8 cellular contexts compared by ENCODE assay signal in genomic region chr6:38702471-38703397, GRCh38. TPM values are rescaled to one million over a fixed set of nuclear protein-coding genes. Genes with fewer than 3 reads are reported as not detected.
DNase-seq lines count a peak whose midpoint lies in the region; ATAC-seq, FAIRE-seq and TF ChIP-seq lines count a peak whose summit lies in the region.

GLO1 (minus strand) TSS chr6:38703145; CDS start chr6:38703054, 91 bp downstream.

- peaks cover 10% of the 10 kb centered on the region for H3K4me1 Mint-ChIP-seq in WTC11

- no peak for FAIRE-seq in small intestine (lab: Jason Lieb, UNC)

- CTCF ChIA-PET in AG04450 (lab: Charles Lee) (interaction anchor here (0.6 to 0.7 kb wide), 2 partner anchors 104 to 125 kb away, joined by 4 read pairs; no protein-coding TSS in a partner anchor), WTC11 (lab: Charles Lee) (interaction anchor here (0.6 to 1.3 kb wide), 2 partner anchors 70 to 385 kb away, joined by 3 to 6 read pairs; no protein-coding TSS in a partner anchor)

- TF ChIP-seq CTCF in AG04450 (IDR thresholded peaks at IDR 0.05; ENCODE audit: low read depth, low read length) (no peak), WTC11 (IDR thresholded peaks at IDR 0.05) (no peak), cardiac fibroblast (IDR thresholded peaks at IDR 0.05; ENCODE audit: low read depth, low read length) (no peak)

- peak within 1 kb of the TSS; percentile 75 for H3K4me3 ChIP-seq in AG04450 (ENCODE audit: low read depth, low read length)
- peak within 1 kb of the TSS; percentile 67 to 76 for H3K4me3 ChIP-seq in cardiac fibroblast (replicated peaks in 1 of 2; ENCODE audit: low read depth in 2 of 2, low read length in 2 of 2)
- H3K4me3 ChIP-seq in small intestine (ENCODE audit: low read depth in 1 of 2, low read length in 2 of 2) = peak within 1 kb of the TSS; percentile 58 to 71

- peaks cover 27% of the 10 kb centered on the region for H3K9me3 Mint-ChIP-seq in WTC11

- peaks cover 3% of the 10 kb centered on the region for H3K27me3 ChIP-seq in AG04450 (ENCODE audit: control insufficient read depth, insufficient read depth, low read length)
- H3K27me3 ChIP-seq in small intestine (ENCODE audit: control insufficient read depth in 2 of 2, insufficient read depth in 2 of 2, low read length in 2 of 2) = no peaks in the 10 kb centered on the region

- H3K27ac ChIP-seq in AG04450 (ENCODE audit: low read depth, low read length) (peak within 1 kb of the TSS; percentile 81), small intestine (ENCODE audit: low read depth in 1 of 2, low read length in 1 of 2) (peak within 1 kb of the TSS; percentile 76 to 93)

- H3K36me3 ChIP-seq in small intestine (ENCODE audit: control insufficient read depth in 2 of 2, insufficient read depth in 2 of 2, low read length in 2 of 2) = no peaks in the 10 kb centered on the region

- DNase-seq in AG04450 (ENCODE audit: low read depth, low spot score) = peak; percentile 97
- peak; percentile 97 for DNase-seq in NCI-H226
- DNase-seq in WTC11 (ENCODE audit: low spot score) = peak; percentile 96
- DNase-seq in cardiac fibroblast (ENCODE audit: low read depth in 2 of 2) = peak; percentile 99
- DNase-seq in iPS-NIHi11 (ENCODE audit: low spot score) = peak; percentile 99
- DNase-seq in small intestine = peak; percentile 99

- H3K27me3 Mint-ChIP-seq in WTC11 (ENCODE audit: low read depth) = peaks cover 17% of the 10 kb centered on the region

- ATAC-seq in GM18909 (IDR thresholded peaks at IDR 0.05; ENCODE audit: poor library complexity, unreplicated experiment) (peak; percentile 100), HG03175 (IDR thresholded peaks at IDR 0.05; ENCODE audit: unreplicated experiment) (peak; percentile 100), WTC11 (peak; percentile 100)

- H3K36me3 Mint-ChIP-seq in WTC11 = peaks cover 40% of the 10 kb centered on the region

- 0 to 1% (median 0%) methylated on average over 56 of the region's 56 CpGs for whole genome bisulfite sequencing in small intestine, 3 donors

- POLR2A ChIA-PET in AG04450 (lab: Yijun Ruan, JAX) (interaction anchor here (0.6 to 1.0 kb wide), 2 partner anchors 9 to 16 kb away, joined by 3 to 8 read pairs; no protein-coding TSS in a partner anchor), WTC11 (lab: Charles Lee) (interaction anchor here (0.6 to 0.8 kb wide), 4 partner anchors 9 to 86 kb away, joined by 3 read pairs; no protein-coding TSS in a partner anchor)

- no peaks in the 10 kb centered on the region for H3K4me1 ChIP-seq in small intestine (ENCODE audit: control insufficient read depth in 2 of 2, insufficient read depth in 1 of 2, low read depth in 1 of 2, low read length in 1 of 2)

- H3K9me3 ChIP-seq in AG04450 (ENCODE audit: control insufficient read depth, insufficient read depth, low read length) (peaks cover 5% of the 10 kb centered on the region; the same call in 1 of the 2 replicates), small intestine (ENCODE audit: control insufficient read depth, low read depth) (no peaks in the 10 kb centered on the region)

- H3K4me3 Mint-ChIP-seq in WTC11 = peak within 1 kb of the TSS; percentile 93

- H3K27ac Mint-ChIP-seq in WTC11 = peak within 1 kb of the TSS; percentile 93

TF ChIP-seq in WTC11, 78 proteins besides CTCF, POLR2A, EP300 and RAD21 (continues in another document):
- TF ChIP-seq, protein P1, sequence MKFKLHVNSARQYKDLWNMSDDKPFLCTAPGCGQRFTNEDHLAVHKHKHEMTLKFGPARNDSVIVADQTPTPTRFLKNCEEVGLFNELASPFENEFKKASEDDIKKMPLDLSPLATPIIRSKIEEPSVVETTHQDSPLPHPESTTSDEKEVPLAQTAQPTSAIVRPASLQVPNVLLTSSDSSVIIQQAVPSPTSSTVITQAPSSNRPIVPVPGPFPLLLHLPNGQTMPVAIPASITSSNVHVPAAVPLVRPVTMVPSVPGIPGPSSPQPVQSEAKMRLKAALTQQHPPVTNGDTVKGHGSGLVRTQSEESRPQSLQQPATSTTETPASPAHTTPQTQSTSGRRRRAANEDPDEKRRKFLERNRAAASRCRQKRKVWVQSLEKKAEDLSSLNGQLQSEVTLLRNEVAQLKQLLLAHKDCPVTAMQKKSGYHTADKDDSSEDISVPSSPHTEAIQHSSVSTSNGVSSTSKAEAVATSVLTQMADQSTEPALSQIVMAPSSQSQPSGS (CRISPR knock-in tag; IDR thresholded peaks at IDR 0.05; ENCODE audit: borderline replicate concordance, low read depth) = 0 out of 2 replicates have a peak, but pooled peaks have one; percentile 35
- peak; percentile 56; the same call in 1 of the 2 replicates for TF ChIP-seq NFE2L1 (CRISPR knock-in tag; IDR thresholded peaks at IDR 0.05)
- peak; percentile 71 for TF ChIP-seq USF1 (CRISPR knock-in tag; IDR thresholded peaks at IDR 0.05)
- no peak for TF ChIP-seq CBFB (CRISPR knock-in tag; IDR thresholded peaks at IDR 0.05; ENCODE audit: low read depth)
- peak; percentile 74; the same call in 1 of the 2 replicates for TF ChIP-seq SP1 (CRISPR knock-in tag; conservative IDR thresholded peaks at IDR 0.05)
- TF ChIP-seq, protein P2, sequence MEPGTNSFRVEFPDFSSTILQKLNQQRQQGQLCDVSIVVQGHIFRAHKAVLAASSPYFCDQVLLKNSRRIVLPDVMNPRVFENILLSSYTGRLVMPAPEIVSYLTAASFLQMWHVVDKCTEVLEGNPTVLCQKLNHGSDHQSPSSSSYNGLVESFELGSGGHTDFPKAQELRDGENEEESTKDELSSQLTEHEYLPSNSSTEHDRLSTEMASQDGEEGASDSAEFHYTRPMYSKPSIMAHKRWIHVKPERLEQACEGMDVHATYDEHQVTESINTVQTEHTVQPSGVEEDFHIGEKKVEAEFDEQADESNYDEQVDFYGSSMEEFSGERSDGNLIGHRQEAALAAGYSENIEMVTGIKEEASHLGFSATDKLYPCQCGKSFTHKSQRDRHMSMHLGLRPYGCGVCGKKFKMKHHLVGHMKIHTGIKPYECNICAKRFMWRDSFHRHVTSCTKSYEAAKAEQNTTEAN (CRISPR knock-in tag; IDR thresholded peaks at IDR 0.05) = 0 out of 2 replicates have a peak, but pooled peaks have one; percentile 39
- 0 out of 2 replicates have a peak, but pooled peaks have one; percentile 72 for TF ChIP-seq MYBL2 (CRISPR knock-in tag; IDR thresholded peaks at IDR 0.05)
- peak; percentile 69; the same call in 1 of the 2 replicates for TF ChIP-seq JUN (CRISPR knock-in tag; IDR thresholded peaks at IDR 0.05)
- TF ChIP-seq NFYB (CRISPR knock-in tag; conservative IDR thresholded peaks at IDR 0.05; ENCODE audit: low read depth) = peak; percentile 95
- TF ChIP-seq ARID4B (CRISPR knock-in tag; IDR thresholded peaks at IDR 0.05; ENCODE audit: borderline replicate concordance) = peak; percentile 93; the same call in 1 of the 2 replicates
- TF ChIP-seq SMAD4 (CRISPR knock-in tag; IDR thresholded peaks at IDR 0.05) = 0 out of 2 replicates have a peak, but pooled peaks have one; percentile 62

RNA-seq across cellular contexts. Expression of gene GLO1, which starts in this region (rescaled TPM):
- polyA plus RNA-seq in AG04450 (2011; rRNA removed) (88.1 and 123 TPM in 2 replicates), small intestine (100 to 1,000 TPM in 2 of 3 donors, 10 to 100 TPM in 1; 71.8 to 313 (median 186) TPM)
- polyA minus RNA-seq in AG04450 (2011; rRNA and poly(A)+ RNA removed) = 14.3 and 29.0 TPM in 2 replicates
- total RNA-seq in WTC11 (2021) = 147 to 164 TPM (median 152 TPM) in 3 replicates

Comparison
In these comparisons a context has a peak if more than half of its experiments do, and no peak if none do; other contexts are left out.
1. Peak in every context shown above with its lines: DNase-seq, ATAC-seq, H3K4me3 ChIP-seq and H3K27ac ChIP-seq.